ENCODE assay signal across 8 cellular contexts in genomic region chr19:37077615-37077928, GRCh38. TPM values are rescaled to one million over a fixed set of nuclear protein-coding genes. Genes with fewer than 3 reads are reported as not detected.
DNase-seq lines count a peak whose midpoint lies in the region; ATAC-seq lines count a peak whose summit lies in the region.

No MANE protein-coding gene starts in this region.

- no peaks in the 10 kb centered on the region for H3K27me3 ChIP-seq in ACC112 (ENCODE audit: insufficient read depth, low read length)
- H3K27me3 ChIP-seq in adipocyte (replicated peaks; ENCODE audit: control insufficient read depth, insufficient read depth, low read length) = no peaks in the 10 kb centered on the region
- H3K27me3 ChIP-seq in thymus (ENCODE audit: control insufficient read depth, insufficient read depth) = no peaks in the 10 kb centered on the region

- H3K27ac ChIP-seq in ACC112 (ENCODE audit: low read depth, low read length) = no peak overlapping the region
- H3K27ac ChIP-seq in thymus (ENCODE audit: low read depth) = peak overlapping the region; percentile 90

- peak; percentile 1 for ATAC-seq in HG02840 (IDR thresholded peaks at IDR 0.05; ENCODE audit: low FRiP score, unreplicated experiment)
- no peak for ATAC-seq in GM19455 (IDR thresholded peaks at IDR 0.05; ENCODE audit: unreplicated experiment)

- peak overlapping the region; percentile 97 for H3K9ac ChIP-seq in adipocyte (ENCODE audit: low read length)

- H3K36me3 ChIP-seq in ACC112 (ENCODE audit: insufficient read depth, low read length) (peaks cover 7% of the 10 kb centered on the region; the same call in 1 of the 2 replicates), adipocyte (ENCODE audit: control insufficient read depth, insufficient read depth, low read length, severe bottlenecking) (peaks cover 4% of the 10 kb centered on the region), thymus (ENCODE audit: control insufficient read depth, insufficient read depth) (no peaks in the 10 kb centered on the region)

- 2% methylated on average over 6 of the region's 6 CpGs for WGBS in thymus

- H2AFZ ChIP-seq in ACC112 (ENCODE audit: low read length, unreplicated experiment) = peak overlapping the region; percentile 51

- H3K79me2 ChIP-seq in ACC112 (ENCODE audit: control insufficient read depth, insufficient read depth, low read length, unreplicated experiment) = peaks cover 18% of the 10 kb centered on the region

- peaks cover 10% of the 10 kb centered on the region for H3K9me3 ChIP-seq in adipocyte (ENCODE audit: control insufficient read depth, low read length)
- H3K9me3 ChIP-seq in thymus (ENCODE audit: control insufficient read depth) = peaks cover 1% of the 10 kb centered on the region

- H3K4me3 ChIP-seq in ACC112 (ENCODE audit: low read depth, low read length) = peak overlapping the region; percentile 88
- peak overlapping the region; percentile 95 for H3K4me3 ChIP-seq in adipocyte (ENCODE audit: low read length)
- peak overlapping the region; percentile 94 for H3K4me3 ChIP-seq in thymus (ENCODE audit: low read length)

- DNase-seq in adipocyte (ENCODE audit: low read depth) (no peak), kidney glomerular epithelial cell (lab: John Stamatoyannopoulos, UW) (peak; percentile 61), NCI-H69 (lab: John Stamatoyannopoulos, UW) (no peak), HuH-7.5 (ENCODE audit: low spot score) (no peak)

- no peaks in the 10 kb centered on the region for H3K4me1 ChIP-seq in ACC112 (ENCODE audit: control insufficient read depth, insufficient read depth, low read length, unreplicated experiment)
- H3K4me1 ChIP-seq in adipocyte (ENCODE audit: control insufficient read depth, insufficient read depth, low read length) = peaks cover 14% of the 10 kb centered on the region
- peaks cover 10% of the 10 kb centered on the region for H3K4me1 ChIP-seq in thymus (ENCODE audit: control insufficient read depth, insufficient read depth, low read length)

RNA-seq across cellular contexts. Expression of gene ZNF420, which starts 0.7 kb away (rescaled TPM):
- polyA plus RNA-seq in thymus = 8.2 TPM
